9 cellular contexts compared by ENCODE assay signal in the genomic region with DNA sequence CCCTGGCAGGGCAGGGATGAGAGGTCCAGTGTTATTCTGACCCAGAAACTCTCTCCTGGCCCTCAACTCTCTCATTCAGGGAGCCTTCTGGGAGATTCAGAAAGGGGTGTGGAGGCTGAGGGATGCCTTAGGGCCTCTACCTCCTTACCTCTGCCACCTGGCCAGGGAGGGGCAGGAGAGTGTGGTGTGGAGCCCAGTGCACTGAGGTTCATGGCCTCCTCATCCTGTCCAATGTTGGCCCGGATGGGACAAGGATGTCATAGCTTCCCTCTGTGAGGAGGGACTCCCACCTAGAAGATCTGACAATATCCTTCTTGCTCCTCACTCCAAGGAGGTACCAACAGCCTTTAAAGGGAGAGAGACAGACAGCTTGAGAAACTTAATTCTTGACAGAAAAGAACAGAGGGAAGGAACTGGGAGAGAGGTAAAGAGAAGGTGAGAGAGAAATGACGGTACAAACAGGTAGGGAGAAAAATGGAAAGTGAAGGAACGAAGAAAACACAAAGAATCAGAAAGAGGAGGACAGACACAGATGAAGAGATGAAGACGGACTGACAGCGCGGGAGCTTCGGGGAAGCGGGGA. TPM values are rescaled to one million over a fixed set of nuclear protein-coding genes. Genes with fewer than 3 reads are reported as not detected.
DNase-seq lines count a peak whose midpoint lies in the region; ATAC-seq and TF ChIP-seq lines count a peak whose summit lies in the region.
"Had no signal": no experiment of that assay in that cellular context is flagged by ENCODE, and none has a peak within 500 bp of the region (broad histone marks: within the 10 kb centered on the region; RNA-seq: fewer than 3 reads in every experiment).

No MANE protein-coding gene starts in this region.

- no peak overlapping the region for H3K14ac ChIP-seq in H9 (ENCODE audit: insufficient read depth, low read length)

- no peak overlapping the region for H4K5ac ChIP-seq in H9 (ENCODE audit: insufficient read length, low read depth, low read length)

- H2BK15ac ChIP-seq in H9 (ENCODE audit: low read depth, low read length): no peak overlapping the region

- no peak overlapping the region for H2AK5ac ChIP-seq in H9 (ENCODE audit: insufficient read length, low read length)

- H4K20me1 ChIP-seq in H9 (ENCODE audit: control insufficient read depth, insufficient read depth, insufficient read length): no peaks in the 10 kb centered on the region

- peaks cover 8 to 18% of the 10 kb centered on the region in 2 experiments for H3K4me1 Mint-ChIP-seq in H9
- H3K4me1 Mint-ChIP-seq in naive thymus-derived CD8-positive, alpha-beta T cell: peaks cover 34 to 71% (median 62%) of the 10 kb centered on the region in 4 donors

- H2BK12ac ChIP-seq in H9 (ENCODE audit: insufficient read length, low read depth, low read length): no peak overlapping the region

- no peak overlapping the region for H3K4ac ChIP-seq in H9 (ENCODE audit: low read depth, low read length)

- H2BK5ac ChIP-seq in H9 (ENCODE audit: insufficient read length, low read length): no peak overlapping the region

- peaks cover 10% of the 10 kb centered on the region for H3K23me2 ChIP-seq in H9 (ENCODE audit: insufficient read length, low read depth, low read length, poor library complexity, severe bottlenecking)

- DNase-seq in AG04450 (ENCODE audit: low read depth, low spot score) (no peak), H9 (no peak), NCI-H2196 (lab: John Stamatoyannopoulos, UW; ENCODE audit: unreplicated experiment) (no peak), SHP77 (lab: John Stamatoyannopoulos, UW) (no peak), 8988T (no peak)
- DNase-seq in naive thymus-derived CD8-positive, alpha-beta T cell: peak in 1 of 10 donors; percentile 9
- no peak for DNase-seq in activated CD4-positive, CD25-positive, alpha-beta regulatory T cell (lab: John Stamatoyannopoulos, UW)

- H4K91ac ChIP-seq in H9 (ENCODE audit: insufficient read length, low read depth, low read length): no peak overlapping the region

- no peak overlapping the region for H2AFZ ChIP-seq in H9 (ENCODE audit: low read length)

- no CpG with 5 or more reads among the region's 8 CpGs for WGBS in H9 (ENCODE audit: extremely low coverage, insufficient read length, low lambda C conversion rate)

- H3K4me3 ChIP-seq in AG04450 (ENCODE audit: low read depth, low read length): peak overlapping the region; percentile 59

- no peak overlapping the region for H4K8ac ChIP-seq in H9 (replicated peaks; ENCODE audit: insufficient read length, low read depth, low read length)

- H3K27me3 ChIP-seq in AG04450 (ENCODE audit: control insufficient read depth, insufficient read depth, low read length) (peaks cover 6% of the 10 kb centered on the region), H9 (ENCODE audit: insufficient read depth, low read length) (no peaks in the 10 kb centered on the region)

- no peaks in the 10 kb centered on the region; the same call in 1 of the 2 replicates for H3K79me2 ChIP-seq in H9 (ENCODE audit: insufficient read depth, low read length)

- peak overlapping the region; percentile 64 for H3K4me2 ChIP-seq in H9 (ENCODE audit: insufficient read depth, insufficient read length, low read length)

- H3K27ac Mint-ChIP-seq in H9: peak overlapping the region; percentile 1 to 14 (median 6); a peak in 5 of 7 replicates
- H3K27ac Mint-ChIP-seq in naive thymus-derived CD8-positive, alpha-beta T cell: peak overlapping the region; percentile 94 to 98 (median 97)

- no peak for ATAC-seq in naive thymus-derived CD8-positive, alpha-beta T cell

- H3K56ac ChIP-seq in H9 (ENCODE audit: insufficient read length, low read depth, low read length): no peak overlapping the region

- no peaks in the 10 kb centered on the region for H3K9me3 Mint-ChIP-seq in H9
- no peaks in the 10 kb centered on the region for H3K9me3 Mint-ChIP-seq in naive thymus-derived CD8-positive, alpha-beta T cell

- H3K36me3 Mint-ChIP-seq in H9 (ENCODE audit: insufficient read depth in 1 of 3, low read depth in 3 of 3): peaks cover 0 to 25% (median 12%) of the 10 kb centered on the region in 3 experiments; a peak in 5 of 7 replicates
- peaks cover 0 to 24% (median 0%) of the 10 kb centered on the region in 3 donors for H3K36me3 Mint-ChIP-seq in naive thymus-derived CD8-positive, alpha-beta T cell

- H3K4me1 ChIP-seq in H9 (ENCODE audit: insufficient read depth, low read length): no peaks in the 10 kb centered on the region

- H3K9me3 ChIP-seq in AG04450 (ENCODE audit: control insufficient read depth, insufficient read depth, low read length) (no peaks in the 10 kb centered on the region), H9 (ENCODE audit: control insufficient read depth, low read depth, low read length) (no peaks in the 10 kb centered on the region)

- POLR2A ChIA-PET in AG04450 (lab: Yijun Ruan, JAX): no interaction called here
- POLR2A ChIA-PET in naive thymus-derived CD8-positive, alpha-beta T cell (lab: Charles Lee): interaction anchor here (0.8 kb wide), 1 partner anchor 9 kb away, joined by 3 read pairs; no protein-coding TSS in a partner anchor

- H3K23ac ChIP-seq in H9 (ENCODE audit: insufficient read length, low read depth, low read length): no peak overlapping the region

- H3K27me3 Mint-ChIP-seq in H9 (ENCODE audit: low read depth): peaks cover 16% of the 10 kb centered on the region
- H3K27me3 Mint-ChIP-seq in naive thymus-derived CD8-positive, alpha-beta T cell: no peaks in the 10 kb centered on the region

- H2BK120ac ChIP-seq in H9 (ENCODE audit: low read depth, low read length, poor library complexity, severe bottlenecking): no peak overlapping the region

- H3K4me3 Mint-ChIP-seq in H9: peak overlapping the region; percentile 77 to 90
- peak overlapping the region; percentile 85 to 100 (median 95) for H3K4me3 Mint-ChIP-seq in naive thymus-derived CD8-positive, alpha-beta T cell

- H3K79me1 ChIP-seq in H9 (ENCODE audit: insufficient read depth, low read depth, low read length, poor library complexity, severe bottlenecking): no peaks in the 10 kb centered on the region

- CTCF ChIA-PET in AG04450 (lab: Charles Lee): no interaction called here

- H3K18ac ChIP-seq in H9 (ENCODE audit: insufficient read length, low read depth, low read length): no peak overlapping the region

- peak overlapping the region; percentile 1 for H3K9ac ChIP-seq in H9 (ENCODE audit: extremely low read depth, insufficient read length, low read length)

- no peak overlapping the region for H3T11ph ChIP-seq in H9 (ENCODE audit: low read length)

- no peak overlapping the region for H2BK20ac ChIP-seq in H9 (ENCODE audit: low read depth, low read length, poor library complexity, severe bottlenecking)

- no peak for TF ChIP-seq CTCF in AG04450 (IDR thresholded peaks at IDR 0.05; ENCODE audit: low read depth, low read length)
- no peak for TF ChIP-seq CTCF in H9 (conservative IDR thresholded peaks at IDR 0.05)

- H3K27ac ChIP-seq in AG04450 (ENCODE audit: low read depth, low read length) (no peak overlapping the region), H9 (ENCODE audit: insufficient read length, low read depth, low read length) (no peak overlapping the region), cingulate gyrus (ENCODE audit: low read depth, low read length) (peak overlapping the region; percentile 16)

RNA-seq across cellular contexts. Expression of a gene that starts 0.8 kb away (rescaled TPM):
- 0.74 and 1.2 TPM in 2 replicates for polyA plus RNA-seq in AG04450 (2011; rRNA removed)
- polyA minus RNA-seq in AG04450 (2011; rRNA and poly(A)+ RNA removed): 0.22 and 3.0 TPM in 2 replicates
- 4.8 and 5.6 TPM in 2 replicates for total RNA-seq in H9 (2021)
- 10 to 100 TPM in 1 of 2 experiments, 1 to 10 TPM in 1; 8.9 to 12.8 TPM for total RNA-seq in naive thymus-derived CD8-positive, alpha-beta T cell
- polyA plus RNA-seq in naive thymus-derived CD8-positive, alpha-beta T cell: 10 to 100 TPM in 2 of 3 donors, 1 to 10 TPM in 1; 7.2 to 13.6 (median 10.4) TPM
- total RNA-seq: fibroblast of lung had no signal
